Comparison of ENCODE assay signal across 9 cellular contexts in genomic region chr9:128892223-128892892, GRCh38. TPM values are rescaled to one million over a fixed set of nuclear protein-coding genes. Genes with fewer than 3 reads are reported as not detected.
DNase-seq lines count a peak whose midpoint lies in the region; ATAC-seq, FAIRE-seq and TF ChIP-seq lines count a peak whose summit lies in the region.
"Had no signal": no experiment of that assay in that cellular context is flagged by ENCODE, and none has a peak within 500 bp of the region (broad histone marks: within the 10 kb centered on the region; RNA-seq: fewer than 3 reads in every experiment).

No MANE protein-coding gene starts in this region.

- no peaks in the 10 kb centered on the region for H3K9me3 ChIP-seq in keratinocyte (ENCODE audit: control insufficient read depth, low read depth, low read length)

- no peak overlapping the region for H2AFZ ChIP-seq in keratinocyte (ENCODE audit: control insufficient read depth, low read length)

- peaks cover 64% of the 10 kb centered on the region for H3K36me3 Mint-ChIP-seq in activated T-cell treated with anti-CD3 and anti-CD28 coated beads, Interleukin-2, amount 50 U/mL, for 24 hours (ENCODE audit: low read depth)

- H3K9me3 Mint-ChIP-seq in activated T-cell treated with anti-CD3 and anti-CD28 coated beads, Interleukin-2, amount 50 U/mL, for 24 hours: no peaks in the 10 kb centered on the region

- peak overlapping the region; percentile 50 for H3K27ac ChIP-seq in brain microvascular endothelial cell
- peak overlapping the region; percentile 93 for H3K27ac ChIP-seq in keratinocyte (ENCODE audit: control insufficient read depth, insufficient read depth, low read length)

- peak; percentile 76 for ATAC-seq in stimulated activated naive CD8-positive, alpha-beta T cell treated with anti-CD3 and anti-CD28 coated beads, Interleukin-15, Interleukin-2, amounts not matched to agents 100 U/mL and 50 U/mL, for 24 hours
- ATAC-seq in HG03097 (IDR thresholded peaks at IDR 0.05; ENCODE audit: low FRiP score, unreplicated experiment) (no peak), HG03432 (IDR thresholded peaks at IDR 0.05; ENCODE audit: unreplicated experiment) (no peak)

- DNase-seq in activated T-cell treated with anti-CD3 and anti-CD28 coated beads, Interleukin-2, amount 50 U/mL, for 24 hours: no peak
- DNase-seq in activated T-cell treated with anti-CD3 and anti-CD28 coated beads, Interleukin-2, amount 50 U/mL, for 48 hours: no peak
- peak; percentile 72 for DNase-seq in brain microvascular endothelial cell
- peak; percentile 97 for DNase-seq in keratinocyte (ENCODE audit: low read depth, low spot score)
- DNase-seq in stimulated activated naive CD8-positive, alpha-beta T cell treated with anti-CD3 and anti-CD28 coated beads, Interleukin-15, Interleukin-2, amounts not matched to agents 100 U/mL and 50 U/mL, for 24 hours: peak; percentile 38
- DNase-seq in NCI-H526 (lab: John Stamatoyannopoulos, UW): no peak

- in situ Hi-C loops in brain microvascular endothelial cell (cut with HindIII; ENCODE audit: low pct_ligation_motif_present, low sequenced_read_pairs): no loop called here

- H3K9me1 ChIP-seq in keratinocyte (ENCODE audit: control insufficient read depth, extremely low read depth, insufficient read depth, low read length): no peaks in the 10 kb centered on the region

- H3K27me3 ChIP-seq in brain microvascular endothelial cell (replicated peaks) (no peaks in the 10 kb centered on the region), keratinocyte (ENCODE audit: control insufficient read depth, extremely low read depth, insufficient read depth, low read length) (no peaks in the 10 kb centered on the region)

- peak overlapping the region; percentile 61 for H3K27ac Mint-ChIP-seq in activated T-cell treated with anti-CD3 and anti-CD28 coated beads, Interleukin-2, amount 50 U/mL, for 24 hours

- peaks cover 43% of the 10 kb centered on the region for H3K36me3 ChIP-seq in brain microvascular endothelial cell (replicated peaks)
- peaks cover 17 to 45% of the 10 kb centered on the region in 2 experiments for H3K36me3 ChIP-seq in keratinocyte (ENCODE audit: control insufficient read depth in 2 of 2, extremely low read depth in 1 of 2, insufficient read depth in 2 of 2, low read length in 2 of 2)

- H3K4me3 ChIP-seq in brain microvascular endothelial cell (ENCODE audit: low read depth, low read length) (no peak overlapping the region), keratinocyte (ENCODE audit: control insufficient read depth in 2 of 3, extremely low read depth in 1 of 3, insufficient read depth in 2 of 3, low read depth in 1 of 3, low read length in 3 of 3) (peak overlapping the region in 1 of 3 experiments; percentile 15)

- TF ChIP-seq CTCF in brain microvascular endothelial cell (IDR thresholded peaks at IDR 0.05; ENCODE audit: low read depth, low read length, missing control alignments) (no peak), keratinocyte (optimal IDR thresholded peaks at IDR 0.05 in 1 of 3, IDR thresholded peaks at IDR 0.05 in 1 of 3, conservative IDR thresholded peaks at IDR 0.05 in 1 of 3; ENCODE audit: extremely low read depth in 1 of 3, insufficient read depth in 2 of 3, low read length in 3 of 3) (no peak)

- FAIRE-seq in keratinocyte (lab: Jason Lieb, UNC): peak; percentile 77
- FAIRE-seq: G401.6 had no signal

- no peaks in the 10 kb centered on the region for H3K27me3 Mint-ChIP-seq in activated T-cell treated with anti-CD3 and anti-CD28 coated beads, Interleukin-2, amount 50 U/mL, for 24 hours

- no peaks in the 10 kb centered on the region for H4K20me1 ChIP-seq in keratinocyte (ENCODE audit: control insufficient read depth, extremely low read depth, insufficient read depth, low read length)

- peaks cover 61% of the 10 kb centered on the region for H3K4me1 ChIP-seq in keratinocyte (ENCODE audit: control insufficient read depth, extremely low read depth, insufficient read depth, low read length)

- dilution Hi-C loops in keratinocyte (cut with MboI; ENCODE audit: extremely low pct_ligation_motif_present, low sequenced_read_pairs): no loop called here

- H3K4me1 Mint-ChIP-seq in activated T-cell treated with anti-CD3 and anti-CD28 coated beads, Interleukin-2, amount 50 U/mL, for 24 hours (ENCODE audit: low read depth): peaks cover 54% of the 10 kb centered on the region

- no peak overlapping the region for H3K4me3 Mint-ChIP-seq in activated T-cell treated with anti-CD3 and anti-CD28 coated beads, Interleukin-2, amount 50 U/mL, for 24 hours

- H3K9ac ChIP-seq in keratinocyte (ENCODE audit: control insufficient read depth, extremely low read depth, insufficient read depth, low read length): peak overlapping the region; percentile 80

- peaks cover 63% of the 10 kb centered on the region for H3K79me2 ChIP-seq in keratinocyte (ENCODE audit: control insufficient read depth, insufficient read depth, low read length)

- H3K4me2 ChIP-seq in keratinocyte (ENCODE audit: control insufficient read depth, extremely low read depth, insufficient read depth, low read depth, low read length): peak overlapping the region; percentile 80

RNA-seq across cellular contexts. Expression of gene LRRC8A, which starts 10.4 kb away (rescaled TPM):
- polyA plus RNA-seq in keratinocyte: 88.3 to 127 TPM (median 109 TPM) in 3 replicates
- 51.1 TPM for polyA plus RNA-seq in keratinocyte (2011; ENCODE audit: low read depth)
- polyA plus RNA-seq in keratinocyte (2011; cell fraction: cytosol; rRNA removed): 77.7 and 119 TPM in 2 replicates
- polyA plus RNA-seq in keratinocyte (2011; cell fraction: nucleus; rRNA removed): 143 and 183 TPM in 2 replicates
- polyA plus RNA-seq in keratinocyte (2012; ENCODE audit: low replicate concordance): 109 and 130 TPM in 2 replicates
- polyA minus RNA-seq in keratinocyte: 154 to 426 TPM (median 169 TPM) in 3 replicates
- polyA minus RNA-seq in keratinocyte (2011; cell fraction: cytosol; rRNA and poly(A)+ RNA removed): 129 TPM
- 118 and 144 TPM in 2 replicates for polyA minus RNA-seq in keratinocyte (2011; cell fraction: nucleus; rRNA and poly(A)+ RNA removed)

RNA-seq across cellular contexts. Expression of gene KYAT1, which starts 10.6 kb away (rescaled TPM):
- polyA plus RNA-seq in keratinocyte: 10.9 to 13.9 TPM (median 13.9 TPM) in 3 replicates
- 0.94 TPM for polyA plus RNA-seq in keratinocyte (2011; ENCODE audit: low read depth)
- polyA plus RNA-seq in keratinocyte (2011; cell fraction: cytosol; rRNA removed): 7.3 and 10.5 TPM in 2 replicates
- 16.3 and 20.8 TPM in 2 replicates for polyA plus RNA-seq in keratinocyte (2011; cell fraction: nucleus; rRNA removed)
- 5.3 and 10.5 TPM in 2 replicates for polyA plus RNA-seq in keratinocyte (2012; ENCODE audit: low replicate concordance)
- 6.9 to 19.5 TPM (median 10.4 TPM) in 3 replicates for polyA minus RNA-seq in keratinocyte
- polyA minus RNA-seq in keratinocyte (2011; cell fraction: cytosol; rRNA and poly(A)+ RNA removed): 9.8 TPM
- polyA minus RNA-seq in keratinocyte (2011; cell fraction: nucleus; rRNA and poly(A)+ RNA removed): 4.2 and 5.6 TPM in 2 replicates

RNA-seq across cellular contexts. Expression of gene PHYHD1, which starts 28.4 kb away (rescaled TPM):
- polyA plus RNA-seq in keratinocyte: 4.6 to 5.2 TPM (median 4.7 TPM) in 3 replicates
- polyA plus RNA-seq in keratinocyte (2011; ENCODE audit: low read depth): 1.3 TPM
- 3.6 and 6.2 TPM in 2 replicates for polyA plus RNA-seq in keratinocyte (2011; cell fraction: cytosol; rRNA removed)
- 4.1 and 7.8 TPM in 2 replicates for polyA plus RNA-seq in keratinocyte (2011; cell fraction: nucleus; rRNA removed)
- polyA plus RNA-seq in keratinocyte (2012; ENCODE audit: low replicate concordance): 4.0 and 6.0 TPM in 2 replicates
- 4.2 to 5.9 TPM (median 4.5 TPM) in 3 replicates for polyA minus RNA-seq in keratinocyte
- polyA minus RNA-seq in keratinocyte (2011; cell fraction: cytosol; rRNA and poly(A)+ RNA removed): 4.0 TPM
- 2.0 and 2.9 TPM in 2 replicates for polyA minus RNA-seq in keratinocyte (2011; cell fraction: nucleus; rRNA and poly(A)+ RNA removed)

RNA-seq across cellular contexts. Expression of gene DOLK, which starts 55.0 kb away (rescaled TPM):
- 21.8 to 33.5 TPM (median 27.1 TPM) in 3 replicates for polyA plus RNA-seq in keratinocyte
- polyA plus RNA-seq in keratinocyte (2011; ENCODE audit: low read depth): 3.1 TPM
- 12.1 and 12.4 TPM in 2 replicates for polyA plus RNA-seq in keratinocyte (2011; cell fraction: cytosol; rRNA removed)
- 38.8 and 40.3 TPM in 2 replicates for polyA plus RNA-seq in keratinocyte (2011; cell fraction: nucleus; rRNA removed)
- polyA plus RNA-seq in keratinocyte (2012; ENCODE audit: low replicate concordance): 13.1 and 23.2 TPM in 2 replicates
- 40.4 to 52.8 TPM (median 50.8 TPM) in 3 replicates for polyA minus RNA-seq in keratinocyte
- 24.6 TPM for polyA minus RNA-seq in keratinocyte (2011; cell fraction: cytosol; rRNA and poly(A)+ RNA removed)
- 30.9 and 33.5 TPM in 2 replicates for polyA minus RNA-seq in keratinocyte (2011; cell fraction: nucleus; rRNA and poly(A)+ RNA removed)

RNA-seq across cellular contexts. Expression of gene NUP188, which starts 55.1 kb away (rescaled TPM):
- polyA plus RNA-seq in keratinocyte: 25.6 to 56.3 TPM (median 31.1 TPM) in 3 replicates
- polyA plus RNA-seq in keratinocyte (2011; ENCODE audit: low read depth): 19.4 TPM
- 26.2 and 29.1 TPM in 2 replicates for polyA plus RNA-seq in keratinocyte (2011; cell fraction: cytosol; rRNA removed)
- 67.0 and 73.7 TPM in 2 replicates for polyA plus RNA-seq in keratinocyte (2011; cell fraction: nucleus; rRNA removed)
- 15.6 and 37.3 TPM in 2 replicates for polyA plus RNA-seq in keratinocyte (2012; ENCODE audit: low replicate concordance)
- 92.5 to 239 TPM (median 127 TPM) in 3 replicates for polyA minus RNA-seq in keratinocyte
- polyA minus RNA-seq in keratinocyte (2011; cell fraction: cytosol; rRNA and poly(A)+ RNA removed): 62.2 TPM
- polyA minus RNA-seq in keratinocyte (2011; cell fraction: nucleus; rRNA and poly(A)+ RNA removed): 88.4 and 120 TPM in 2 replicates

Comparison
In these comparisons a context has a peak if more than half of its experiments do, and no peak if none do; other contexts are left out.
1. DNase-seq: peak in brain microvascular endothelial cell (single experiment), keratinocyte (single experiment) and stimulated activated naive CD8-positive, alpha-beta T cell treated with anti-CD3 and anti-CD28 coated beads, Interleukin-15, Interleukin-2, amounts not matched to agents 100 U/mL and 50 U/mL, for 24 hours (single experiment); none in activated T-cell treated with anti-CD3 and anti-CD28 coated beads, Interleukin-2, amount 50 U/mL, for 24 hours (single experiment), activated T-cell treated with anti-CD3 and anti-CD28 coated beads, Interleukin-2, amount 50 U/mL, for 48 hours (0 of 2) and NCI-H526 (0 of 2).